Comparison of ENCODE assay signal across 8 cellular contexts in genomic region chr17:40415390-40415789, GRCh38. TPM values are rescaled to one million over a fixed set of nuclear protein-coding genes. Genes with fewer than 3 reads are reported as not detected.
DNase-seq lines count a peak whose midpoint lies in the region; ATAC-seq and TF ChIP-seq lines count a peak whose summit lies in the region.

No MANE protein-coding gene starts in this region.

- peak overlapping the region; percentile 65; the same call in 1 of the 2 replicates for H4K5ac ChIP-seq in IMR-90 (ENCODE audit: low read depth, low read length)

- no peak overlapping the region; the same call in 1 of the 2 replicates for H4K91ac ChIP-seq in IMR-90 (ENCODE audit: insufficient read depth, low read depth, low read length)

- no peak overlapping the region; the same call in 1 of the 2 replicates for H3K56ac ChIP-seq in IMR-90 (ENCODE audit: extremely low read depth, insufficient read depth, low read length)

- no peak for TF ChIP-seq POLR2A in IMR-90 (IDR thresholded peaks at IDR 0.05; ENCODE audit: low read depth, low read length)
- TF ChIP-seq POLR2A in stomach (IDR thresholded peaks at IDR 0.05): no peak

- H3K4me3 ChIP-seq in IMR-90 (ENCODE audit: insufficient read depth, low read depth, low read length): no peak overlapping the region
- peak overlapping the region; percentile 83 for H3K4me3 ChIP-seq in SU-DHL-6 (ENCODE audit: insufficient read depth, low read length, poor library complexity, severe bottlenecking)
- H3K4me3 ChIP-seq in stomach: no peak overlapping the region

- CTCF ChIA-PET in IMR-90 (lab: Yijun Ruan, JAX): interaction anchor here (0.6 to 1.8 kb wide), 10 partner anchors 9 to 907 kb away, joined by 3 to 6 read pairs (median 3); no protein-coding TSS in a partner anchor

- no peak for TF ChIP-seq EP300 in stomach (IDR thresholded peaks at IDR 0.05)

- dilution Hi-C loops in IMR-90 (cut with HindIII; ENCODE audit: low sequenced_read_pairs, unreplicated experiment): no loop called here

- H2BK5ac ChIP-seq in IMR-90 (ENCODE audit: low read depth, low read length, poor library complexity, severe bottlenecking): peak overlapping the region; percentile 58

- peak overlapping the region; percentile 39; the same call in 1 of the 2 replicates for H3K27ac ChIP-seq in IMR-90 (ENCODE audit: insufficient read depth, low read length)
- H3K27ac ChIP-seq in SU-DHL-6 (ENCODE audit: low read depth, low read length): 0 out of 2 replicates have a peak overlapping the region, but pooled peaks have one; percentile 78
- H3K27ac ChIP-seq in foreskin keratinocyte: no peak overlapping the region
- no peak overlapping the region for H3K27ac ChIP-seq in stomach
- H3K27ac ChIP-seq in substantia nigra (ENCODE audit: low read depth, low read length, poor library complexity, severe bottlenecking): no peak overlapping the region

- H2BK120ac ChIP-seq in IMR-90 (ENCODE audit: low read depth, low read length): no peak overlapping the region

- H3K14ac ChIP-seq in IMR-90 (replicated peaks; ENCODE audit: low read depth, low read length): no peak overlapping the region

- no CpG with 5 or more reads among the region's 3 CpGs for WGBS in IMR-90 (ENCODE audit: extremely low coverage in 2 of 2, insufficient read length in 1 of 2), 2 experiments
- 9 to 31% (median 21%) methylated on average over 3 of the region's 3 CpGs for WGBS in stomach, 5 donors

- H3F3A ChIP-seq in SU-DHL-6 (ENCODE audit: insufficient read depth): peaks cover 28% of the 10 kb centered on the region

- peak overlapping the region; percentile 64; the same call in 1 of the 2 replicates for H2AK5ac ChIP-seq in IMR-90 (ENCODE audit: low read depth, low read length)

- POLR2A ChIA-PET in IMR-90 (lab: Charles Lee; ENCODE audit: unreplicated experiment): no interaction called here

- peak; percentile 51 for TF ChIP-seq RAD21 in IMR-90 (IDR thresholded peaks at IDR 0.05; ENCODE audit: low read length)

- H2AFZ ChIP-seq in IMR-90 (replicated peaks; ENCODE audit: low read length, poor library complexity) (no peak overlapping the region), SU-DHL-6 (ENCODE audit: low read depth, low read length, severe bottlenecking) (no peak overlapping the region)

- BruUV-seq in IMR-90 (replicated peaks; lab: Mats Ljungman, UMichigan): no TSS peak

- H3K9me1 ChIP-seq in IMR-90 (ENCODE audit: insufficient read depth, low read length): no peaks in the 10 kb centered on the region

- peak; percentile 25; the same call in 1 of the 2 replicates for ATAC-seq in IMR-90 (ENCODE audit: low read depth)
- no peak for ATAC-seq in foreskin keratinocyte
- no peak for ATAC-seq in HG03565 (IDR thresholded peaks at IDR 0.05; ENCODE audit: unreplicated experiment)

- H3K27me3 ChIP-seq in IMR-90 (ENCODE audit: control insufficient read depth, insufficient read depth, low read length): no peaks in the 10 kb centered on the region
- no peaks in the 10 kb centered on the region for H3K27me3 ChIP-seq in SU-DHL-6 (ENCODE audit: low read length)
- H3K27me3 ChIP-seq in foreskin keratinocyte: no peaks in the 10 kb centered on the region
- no peaks in the 10 kb centered on the region for H3K27me3 ChIP-seq in stomach

- no peak overlapping the region; the same call in 1 of the 2 replicates for H3K9ac ChIP-seq in IMR-90 (ENCODE audit: low read depth, low read length)
- H3K9ac ChIP-seq in SU-DHL-6 (ENCODE audit: low read length): peak overlapping the region; percentile 95; the same call in 1 of the 2 replicates

- H3K4me2 ChIP-seq in IMR-90 (ENCODE audit: low read depth, low read length) (peak overlapping the region; percentile 53), SU-DHL-6 (ENCODE audit: low read depth, low read length, poor library complexity, severe bottlenecking) (peak overlapping the region; percentile 96)

- no peak overlapping the region for H3K23ac ChIP-seq in IMR-90 (ENCODE audit: low read depth, low read length)

- H3K4me1 ChIP-seq in IMR-90 (ENCODE audit: control insufficient read depth, insufficient read depth, low read length) (no peaks in the 10 kb centered on the region), foreskin keratinocyte (peaks cover 14% of the 10 kb centered on the region), stomach (peaks cover 4 to 47% (median 19%) of the 10 kb centered on the region in 4 donors)

- no peaks in the 10 kb centered on the region for H3K9me2 ChIP-seq in SU-DHL-6 (replicated peaks; ENCODE audit: insufficient read depth, low read length)

- H4K20me1 ChIP-seq in IMR-90 (ENCODE audit: insufficient read depth, low read length) (no peaks in the 10 kb centered on the region), SU-DHL-6 (ENCODE audit: low read depth, low read length) (0 out of 2 replicates have a peak, but pooled peaks cover 14% of the 10 kb centered on the region)

- intact Hi-C loops in IMR-90 (cut with micrococcal nuclease): loop anchor here (1.0 to 2.0 kb wide), 2 partner anchors 57 to 113 kb away; no protein-coding TSS in a partner anchor
- intact Hi-C loops in stomach (cut with DNase I; ENCODE audit: low total_unique reads): loop anchor here (10.0 kb wide), 1 partner anchor 121 kb away; no protein-coding TSS in a partner anchor

- peaks cover 48% of the 10 kb centered on the region for H3K79me2 ChIP-seq in SU-DHL-6 (ENCODE audit: insufficient read depth, low read length)

- DNase-seq in NCI-H146 (lab: John Stamatoyannopoulos, UW): peak; percentile 14
- DNase-seq in NCI-H146 treated with DMSO at 0.1 percent for 48 hours (lab: John Stamatoyannopoulos, UW; ENCODE audit: unreplicated experiment): no peak
- DNase-seq in IMR-90: peak; percentile 59
- DNase-seq in foreskin keratinocyte: peak; percentile 6 to 36
- DNase-seq in stomach: no peak
- no peak for DNase-seq in substantia nigra (lab: John Stamatoyannopoulos, UW)

- H3K36me3 ChIP-seq in IMR-90 (ENCODE audit: control insufficient read depth, insufficient read depth, low read length) (peaks cover 1% of the 10 kb centered on the region; the same call in 1 of the 2 replicates), SU-DHL-6 (ENCODE audit: low read length) (peaks cover 53% of the 10 kb centered on the region), stomach (no peaks in the 10 kb centered on the region)

- no peak overlapping the region for H2BK15ac ChIP-seq in IMR-90 (ENCODE audit: low read depth, low read length)

- no peak overlapping the region for H2AK9ac ChIP-seq in IMR-90 (replicated peaks; ENCODE audit: low read depth, low read length, poor library complexity)

- no peak overlapping the region; the same call in 1 of the 2 replicates for H2BK20ac ChIP-seq in IMR-90 (ENCODE audit: low read depth, low read length)

- H3K18ac ChIP-seq in IMR-90 (ENCODE audit: low read depth, low read length): 0 out of 2 replicates have a peak overlapping the region, but pooled peaks have one; percentile 23

- in situ Hi-C loops in IMR-90 (cut with MboI; ENCODE audit: low sequenced_read_pairs): no loop called here

- peak; percentile 68 for TF ChIP-seq CTCF in IMR-90 (conservative IDR thresholded peaks at IDR 0.05; ENCODE audit: low read depth, low read length)
- peak; percentile 36 for TF ChIP-seq CTCF in SU-DHL-6 (IDR thresholded peaks at IDR 0.05; ENCODE audit: insufficient read depth, low read length, poor library complexity, severe bottlenecking)
- peak; percentile 73 for TF ChIP-seq CTCF in foreskin keratinocyte (conservative IDR thresholded peaks at IDR 0.05)
- peak in 5 of 7 experiments; percentile 33 to 62 (median 55) for TF ChIP-seq CTCF in stomach (IDR thresholded peaks at IDR 0.05)

- peak overlapping the region; percentile 56; the same call in 1 of the 2 replicates for H3K4ac ChIP-seq in IMR-90 (ENCODE audit: low read depth, low read length)

- H3K79me1 ChIP-seq in IMR-90 (ENCODE audit: low read depth in 1 of 2, low read length in 2 of 2): peaks cover 25 to 27% of the 10 kb centered on the region in 2 experiments

- peak overlapping the region in 1 of 2 experiments; percentile 75; a peak in 1 of 4 replicates for H4K8ac ChIP-seq in IMR-90 (ENCODE audit: low read depth in 2 of 2, low read length in 2 of 2)

- H3K9me3 ChIP-seq in IMR-90 (ENCODE audit: control insufficient read depth, insufficient read depth, low read length) (no peaks in the 10 kb centered on the region), SU-DHL-6 (ENCODE audit: insufficient read depth, low read length) (no peaks in the 10 kb centered on the region), stomach (no peaks in the 10 kb centered on the region)

TF ChIP-seq in IMR-90, 13 proteins besides CTCF, POLR2A, EP300 and RAD21:
- TF ChIP-seq SMC3 (IDR thresholded peaks at IDR 0.05; ENCODE audit: low read depth, low read length): peak; percentile 38; the same call in 1 of the 2 replicates
- no peak for TF ChIP-seq NFE2L2 (IDR thresholded peaks at IDR 0.05; ENCODE audit: low read depth, low read length)
- TF ChIP-seq RFX5 (IDR thresholded peaks at IDR 0.05; ENCODE audit: low read depth, low read length): no peak

RNA-seq across cellular contexts. Expression of gene TOP2A, which starts 2.3 kb away (rescaled TPM):
- total RNA-seq in IMR-90 (2012; rRNA removed): 68.5 and 118 TPM in 2 replicates
- polyA plus RNA-seq in IMR-90 (2012; rRNA removed): 40.2 and 43.4 TPM in 2 replicates
- polyA plus RNA-seq in IMR-90 (2012; cell fraction: cytosol; rRNA removed): 3.3 and 5.3 TPM in 2 replicates
- polyA plus RNA-seq in IMR-90 (2012; cell fraction: nucleus; rRNA removed; ENCODE audit: low replicate concordance): 2.7 and 19.5 TPM in 2 replicates
- 111 and 148 TPM in 2 replicates for total RNA-seq in foreskin keratinocyte
- 81.1 and 112 TPM in 2 replicates for polyA plus RNA-seq in foreskin keratinocyte
- 100 to 1,000 TPM in 1 of 5 donors, 10 to 100 TPM in 2, 1 to 10 TPM in 2; 8.0 to 129 (median 17.2) TPM for total RNA-seq in stomach
- polyA plus RNA-seq in stomach: 10 to 100 TPM in 1 of 3 donors, 1 to 10 TPM in 2; 1.2 to 27.3 (median 9.1) TPM

RNA-seq across cellular contexts. Expression of gene IGFBP4, which starts 27.9 kb away (rescaled TPM):
- total RNA-seq in IMR-90 (2012; rRNA removed) (257 and 308 TPM in 2 replicates), foreskin keratinocyte (7.7 and 18.4 TPM in 2 replicates), stomach (100 to 1,000 TPM in 4 of 5 donors, 10 to 100 TPM in 1; 71.2 to 658 (median 186) TPM)
- polyA plus RNA-seq in IMR-90 (2012; rRNA removed) (1,187 TPM in 2 replicates), foreskin keratinocyte (11.5 and 28.3 TPM in 2 replicates), stomach (100 to 1,000 TPM in 2 of 3 donors, 10 to 100 TPM in 1; 77.3 to 175 (median 138) TPM)
- 1,397 and 1,707 TPM in 2 replicates for polyA plus RNA-seq in IMR-90 (2012; cell fraction: cytosol; rRNA removed)
- 452 and 510 TPM in 2 replicates for polyA plus RNA-seq in IMR-90 (2012; cell fraction: nucleus; rRNA removed; ENCODE audit: low replicate concordance)

RNA-seq across cellular contexts. Expression of gene GJD3, which starts 50.9 kb away (rescaled TPM):
- total RNA-seq in IMR-90 (2012; rRNA removed) (not detected in 2 replicates), foreskin keratinocyte (not detected in 2 replicates), stomach (1 to 10 TPM in 1 of 5 donors, under 1 TPM in 1, not detected in 3; 0.55 to 1.2 TPM)
- polyA plus RNA-seq in IMR-90 (2012; rRNA removed) (0.10 and 0.39 TPM in 2 replicates), foreskin keratinocyte (not detected in 2 replicates), stomach (not detected)
- polyA plus RNA-seq in IMR-90 (2012; cell fraction: cytosol; rRNA removed): 0.11 and 1.0 TPM in 2 replicates
- 0.80 and 0.91 TPM in 2 replicates for polyA plus RNA-seq in IMR-90 (2012; cell fraction: nucleus; rRNA removed; ENCODE audit: low replicate concordance)

Comparison
In these comparisons a context has a peak if more than half of its experiments do, and no peak if none do; other contexts are left out.
1. DNase-seq: peak in NCI-H146 (single experiment), IMR-90 (single experiment) and foreskin keratinocyte (2 of 2); none in NCI-H146 treated with DMSO at 0.1 percent for 48 hours (single experiment), stomach (single experiment) and substantia nigra (0 of 49).
2. H3K27ac ChIP-seq: peak in IMR-90 (single experiment) and SU-DHL-6 (single experiment); none in foreskin keratinocyte (single experiment), stomach (0 of 5) and substantia nigra (single experiment).
3. Peak in every context shown above with its lines, with median percentiles within 50 percentile points of each other: CTCF ChIP-seq.